Comparison of ENCODE assay signal across 26 cellular contexts in genomic region chr21:32249551-32250280, GRCh38. TPM values are rescaled to one million over a fixed set of nuclear protein-coding genes. Genes with fewer than 3 reads are reported as not detected.
DNase-seq lines count a peak whose midpoint lies in the region; ATAC-seq and TF ChIP-seq lines count a peak whose summit lies in the region.
"Had no signal": no experiment of that assay in that cellular context is flagged by ENCODE, and none has a peak within 500 bp of the region (broad histone marks: within the 10 kb centered on the region; RNA-seq: fewer than 3 reads in every experiment).

No MANE protein-coding gene starts in this region.

- no peaks in the 10 kb centered on the region for H3K9me3 ChIP-seq in neuronal stem cell (replicated peaks in 1 of 2; ENCODE audit: control insufficient read depth in 2 of 2, insufficient read depth in 1 of 2, low read depth in 1 of 2, low read length in 2 of 2)
- H3K9me3 ChIP-seq in CD8-positive, alpha-beta memory T cell (ENCODE audit: low read length) = no peaks in the 10 kb centered on the region
- H3K9me3 ChIP-seq: A549, BE2C, Caco-2 had no signal

- no peak overlapping the region for H3K9ac ChIP-seq in neuronal stem cell (ENCODE audit: low read depth, low read length, poor library complexity)

- H2BK5ac ChIP-seq in neuronal stem cell (ENCODE audit: low read length) = no peak overlapping the region

- TF ChIP-seq CTCF in VCaP (conservative IDR thresholded peaks at IDR 0.05) = no peak
- no peak for TF ChIP-seq CTCF in mesothelial cell of epicardium (IDR thresholded peaks at IDR 0.05; ENCODE audit: unreplicated experiment)

- H3K27me3 ChIP-seq in neuronal stem cell (ENCODE audit: control insufficient read depth in 3 of 3, insufficient read depth in 3 of 3, low read depth in 1 of 3, low read length in 3 of 3) = peaks cover 0 to 5% (median 0%) of the 10 kb centered on the region in 3 experiments
- no peaks in the 10 kb centered on the region for H3K27me3 ChIP-seq in CD8-positive, alpha-beta memory T cell (ENCODE audit: insufficient read depth, low read length, poor library complexity, severe bottlenecking)
- H3K27me3 ChIP-seq: BE2C had no signal

- H3K4me1 ChIP-seq in neuronal stem cell (ENCODE audit: control insufficient read depth in 2 of 2, insufficient read depth in 1 of 2, low read depth in 1 of 2, low read length in 2 of 2) = peaks cover 0 to 6% of the 10 kb centered on the region in 2 donors
- no peaks in the 10 kb centered on the region for H3K4me1 ChIP-seq in CD8-positive, alpha-beta memory T cell (ENCODE audit: insufficient read depth, low read length)
- H3K4me1 ChIP-seq: A549, BE2C, Caco-2 had no signal

- H3K27ac Mint-ChIP-seq in mesothelial cell of epicardium = peak overlapping the region; percentile 66
- no peak overlapping the region for H3K27ac Mint-ChIP-seq in CD8-positive, alpha-beta memory T cell
- H3K27ac Mint-ChIP-seq: CD4-positive, CD25-positive, alpha-beta regulatory T cell; GM23338 had no signal

- POLR2A ChIA-PET in CD8-positive, alpha-beta memory T cell (lab: Charles Lee) = no interaction called here

- peak overlapping the region; percentile 81 for H2AFZ ChIP-seq in neuronal stem cell (ENCODE audit: low read length)
- H2AFZ ChIP-seq: GM23338 had no signal

- CTCF ChIA-PET in CD8-positive, alpha-beta memory T cell (lab: Charles Lee) = no interaction called here

- H3K18ac ChIP-seq in neuronal stem cell (ENCODE audit: low read length) = no peak overlapping the region

- H2BK15ac ChIP-seq in neuronal stem cell (ENCODE audit: low read length) = no peak overlapping the region

- DNase-seq in NCI-H748 (lab: John Stamatoyannopoulos, UW; ENCODE audit: unreplicated experiment) = peak; percentile 76
- no peak for DNase-seq in NCI-H748 treated with DMSO at 0.1 percent for 48 hours (lab: John Stamatoyannopoulos, UW)
- DNase-seq in mesothelial cell of epicardium (ENCODE audit: low spot score in 2 of 2, unreplicated experiment in 2 of 2) = no peak
- DNase-seq in neuronal stem cell (ENCODE audit: low spot score) = no peak
- no peak for DNase-seq in CD8-positive, alpha-beta memory T cell
- no peak for DNase-seq in NCI-H1417 (lab: John Stamatoyannopoulos, UW)
- DNase-seq: BE2C; Caco-2; CD4-positive, CD25-positive, alpha-beta regulatory T cell; DMS 273 treated with DMSO at 0.1 percent for 48 hours; HCEC 1CT; Karpas-422; MV-4-11; NCI-H1930; NCI-H526 treated with DMSO at 0.1 percent for 48 hours; NK-92 treated with Interleukin-12 subunit alpha and Interleukin-12 subunit beta, amount 100 ng/mL, for 24 hours; SIG-M5 had no signal

- no peak overlapping the region for H3K4ac ChIP-seq in neuronal stem cell (ENCODE audit: low read length)

- H4K8ac ChIP-seq in neuronal stem cell (ENCODE audit: low read depth, low read length) = no peak overlapping the region

- no peaks in the 10 kb centered on the region for H3K79me1 ChIP-seq in neuronal stem cell (ENCODE audit: low read depth, low read length)

- no peak overlapping the region for H3K4me3 ChIP-seq in neuronal stem cell (ENCODE audit: low read length in 2 of 2)
- H3K4me3 ChIP-seq in CD8-positive, alpha-beta memory T cell (ENCODE audit: low read length) = no peak overlapping the region
- H3K4me3 ChIP-seq: A549, GM23338 had no signal

- peaks cover 26% of the 10 kb centered on the region for H3K4me1 Mint-ChIP-seq in mesothelial cell of epicardium
- H3K4me1 Mint-ChIP-seq in CD8-positive, alpha-beta memory T cell = no peaks in the 10 kb centered on the region
- H3K4me1 Mint-ChIP-seq: CD4-positive, CD25-positive, alpha-beta regulatory T cell; GM23338; IgD-negative memory B cell had no signal

- no peak for ATAC-seq in HG03342 (IDR thresholded peaks at IDR 0.05; ENCODE audit: unreplicated experiment)
- ATAC-seq: A549, GM23338, Panc1, SK-N-SH treated with all-trans-retinoic acid at 6 μM for 48 hours had no signal

- no peak overlapping the region for H4K91ac ChIP-seq in neuronal stem cell (ENCODE audit: low read depth, low read length, poor library complexity)

- no peak overlapping the region for H3K4me2 ChIP-seq in neuronal stem cell (ENCODE audit: insufficient read depth, low read length, poor library complexity, severe bottlenecking)
- H3K4me2 ChIP-seq: A549, GM23338 had no signal

- H3K27ac ChIP-seq in VCaP = peak overlapping the region; percentile 60
- no peak overlapping the region for H3K27ac ChIP-seq in neuronal stem cell (replicated peaks; ENCODE audit: low read length)
- H3K27ac ChIP-seq in CD8-positive, alpha-beta memory T cell (ENCODE audit: low read depth, low read length) = no peak overlapping the region
- H3K27ac ChIP-seq: A549 had no signal

- no peak overlapping the region for H2BK12ac ChIP-seq in neuronal stem cell (ENCODE audit: low read length)

- H2AK5ac ChIP-seq in neuronal stem cell (ENCODE audit: low read depth, low read length) = no peak overlapping the region

- H3K36me3 Mint-ChIP-seq in mesothelial cell of epicardium = no peaks in the 10 kb centered on the region
- H3K36me3 Mint-ChIP-seq in CD8-positive, alpha-beta memory T cell = peaks cover 0 to 1% (median 0%) of the 10 kb centered on the region in 3 donors
- H3K36me3 Mint-ChIP-seq: CD4-positive, CD25-positive, alpha-beta regulatory T cell had no signal

- no peak overlapping the region for H3K23ac ChIP-seq in neuronal stem cell (ENCODE audit: low read depth, low read length, poor library complexity)

- no peak overlapping the region for H3K4me3 Mint-ChIP-seq in mesothelial cell of epicardium
- no peak overlapping the region for H3K4me3 Mint-ChIP-seq in CD8-positive, alpha-beta memory T cell
- H3K4me3 Mint-ChIP-seq: CD4-positive, CD25-positive, alpha-beta regulatory T cell; GM23338; IgD-negative memory B cell had no signal

- WGBS in neuronal stem cell (ENCODE audit: extremely low coverage in 2 of 2, insufficient read length in 2 of 2, insufficient replicate concordance in 1 of 2), 2 donors = no CpG with 5 or more reads among the region's 14 CpGs

- H3K36me3 ChIP-seq in neuronal stem cell (replicated peaks in 1 of 2; ENCODE audit: control insufficient read depth in 2 of 2, insufficient read depth in 2 of 2, low read length in 2 of 2) = no peaks in the 10 kb centered on the region
- no peaks in the 10 kb centered on the region for H3K36me3 ChIP-seq in CD8-positive, alpha-beta memory T cell (ENCODE audit: insufficient read depth, low read length)
- H3K36me3 ChIP-seq: BE2C had no signal

- peaks cover 4% of the 10 kb centered on the region for H3K9me3 Mint-ChIP-seq in mesothelial cell of epicardium
- H3K9me3 Mint-ChIP-seq in CD8-positive, alpha-beta memory T cell = peaks cover 3 to 12% (median 9%) of the 10 kb centered on the region in 5 donors

- no peak overlapping the region for H3K14ac ChIP-seq in neuronal stem cell (ENCODE audit: low read length)

- H2BK120ac ChIP-seq in neuronal stem cell (ENCODE audit: low read depth, low read length) = no peak overlapping the region

- peaks cover 7% of the 10 kb centered on the region for H3K27me3 Mint-ChIP-seq in mesothelial cell of epicardium (ENCODE audit: low read depth)
- peaks cover 21 to 36% of the 10 kb centered on the region in 2 donors for H3K27me3 Mint-ChIP-seq in CD8-positive, alpha-beta memory T cell

RNA-seq across cellular contexts. Expression of gene MIS18A, which starts 29.1 kb away (rescaled TPM):
- total RNA-seq in mesothelial cell of epicardium = 18.9 to 19.8 TPM (median 19.0 TPM) in 3 replicates
- polyA plus RNA-seq in neuronal stem cell (2013, experiment 1 of 2) = 66.0 TPM
- 68.0 TPM for polyA plus RNA-seq in neuronal stem cell (2013, experiment 2 of 2)
- 10 to 100 TPM; 27.6 to 29.7 TPM for total RNA-seq in CD8-positive, alpha-beta memory T cell
- polyA plus RNA-seq in CD8-positive, alpha-beta memory T cell = 10.7 TPM

RNA-seq across cellular contexts. Expression of gene MRAP, which starts 48.9 kb away (rescaled TPM):
- not detected in 3 replicates for total RNA-seq in mesothelial cell of epicardium
- not detected for polyA plus RNA-seq in neuronal stem cell (2013, experiment 1 of 2)
- polyA plus RNA-seq in neuronal stem cell (2013, experiment 2 of 2) = not detected
- not detected for total RNA-seq in CD8-positive, alpha-beta memory T cell
- not detected for polyA plus RNA-seq in CD8-positive, alpha-beta memory T cell
- total RNA-seq: Caco-2; CD4-positive, CD25-positive, alpha-beta regulatory T cell; G401; GM23338; M059J had no signal
- polyA plus RNA-seq: A549; CD4-positive, CD25-positive, alpha-beta regulatory T cell; IgD-negative memory B cell had no signal
